8 cellular contexts compared by ENCODE assay signal in the genomic region with DNA sequence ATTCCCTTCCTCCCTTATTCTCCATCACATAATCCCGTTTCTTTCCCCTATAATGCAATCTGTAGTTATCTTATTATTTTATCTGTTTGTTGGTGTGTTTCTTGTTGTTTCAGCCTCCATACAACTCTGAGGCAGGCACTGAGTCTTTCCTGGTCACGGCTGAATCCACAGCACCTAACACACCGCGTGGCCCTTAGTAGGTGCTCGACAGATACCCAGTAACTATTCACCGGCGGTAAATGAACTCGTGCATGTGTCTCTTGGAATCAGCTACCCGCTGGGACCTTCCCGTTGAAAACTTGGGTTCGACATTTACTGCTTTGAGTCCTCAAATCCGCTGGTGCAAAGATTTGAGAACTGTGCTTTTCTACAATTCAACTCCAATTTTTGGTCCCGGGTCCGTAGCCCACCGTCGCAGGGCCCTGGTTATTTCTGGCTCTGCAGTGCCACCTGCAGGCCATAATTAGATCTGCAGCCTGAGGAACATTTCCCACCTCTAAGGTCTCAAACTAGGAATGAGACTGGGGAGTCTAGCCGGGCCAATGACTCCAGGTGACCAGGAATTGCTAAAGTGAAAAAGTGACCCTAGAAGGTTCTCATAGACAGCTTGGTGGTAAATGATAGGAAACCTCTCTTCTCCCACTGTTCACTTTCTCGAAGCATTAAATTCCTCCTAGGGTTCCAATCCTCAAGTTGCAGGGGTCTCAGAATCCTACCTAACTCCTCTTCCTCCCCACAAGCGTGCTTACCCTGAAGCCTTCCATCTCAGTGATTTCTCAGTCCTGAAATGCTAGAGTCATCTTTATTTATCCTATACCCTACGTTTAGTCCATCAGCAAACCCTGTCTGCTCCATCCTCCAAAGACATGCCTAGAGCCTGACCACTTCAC. TPM values are rescaled to one million over a fixed set of nuclear protein-coding genes. Genes with fewer than 3 reads are reported as not detected.
DNase-seq lines count a peak whose midpoint lies in the region; ATAC-seq, FAIRE-seq and TF ChIP-seq lines count a peak whose summit lies in the region.

No MANE protein-coding gene starts in this region.

- intact Hi-C loops in spleen (cut with DNase I; ENCODE audit: low total_unique reads): loop anchor here (5.0 to 10.0 kb wide), 4 partner anchors 97 to 440 kb away; no protein-coding TSS in a partner anchor

- 30 to 37% (median 35%) methylated on average over 20 of the region's 20 CpGs for WGBS in spleen, 5 donors

- H3K27me3 ChIP-seq in spleen (replicated peaks in 1 of 7): no peaks in the 10 kb centered on the region

- H3K9me3 ChIP-seq in spleen: peaks cover under 1 to 22% (median 21%) of the 10 kb centered on the region in 8 donors

- peak; percentile 53 to 93 (median 88) for TF ChIP-seq CTCF in spleen (IDR thresholded peaks at IDR 0.05 in 8 of 11, conservative IDR thresholded peaks at IDR 0.05 in 3 of 11)

- peaks cover 0 to 23% (median 5%) of the 10 kb centered on the region in 6 donors for H3K4me1 ChIP-seq in spleen

- DNase-seq in AG20443 (ENCODE audit: low spot score) (peak; percentile 64), GM12891 (ENCODE audit: insufficient read length, low spot score) (peak; percentile 27), NCI-H82 (lab: John Stamatoyannopoulos, UW) (peak; percentile 69), hepatic stellate cell (ENCODE audit: low spot score) (peak; percentile 45), spleen (peak; percentile 61)
- peak; percentile 20 for DNase-seq in activated naive CD4-positive, alpha-beta T cell treated with anti-CD3 and anti-CD28 coated beads, Interleukin-2, amount 50 U/mL, for 16 hours

- peak; percentile 84 for FAIRE-seq in GM12891 (lab: Jason Lieb, UNC)

- no peaks in the 10 kb centered on the region for H3K36me3 ChIP-seq in spleen

- TF ChIP-seq POLR2A in GM12891 (IDR thresholded peaks at IDR 0.05; ENCODE audit: low read depth, low read length) (no peak), spleen (IDR thresholded peaks at IDR 0.05) (no peak)

- peak overlapping the region in 2 of 8 donors; percentile 16 to 38 for H3K4me3 ChIP-seq in spleen

- no peak for ATAC-seq in GM19397 (IDR thresholded peaks at IDR 0.05; ENCODE audit: unreplicated experiment)
- no peak for ATAC-seq in GM21529 (IDR thresholded peaks at IDR 0.05; ENCODE audit: unreplicated experiment)

- H3K27ac ChIP-seq in spleen: no peak overlapping the region

TF ChIP-seq in GM12891, 5 proteins besides CTCF, POLR2A, EP300 and RAD21:
- no peak for TF ChIP-seq TAF1 (IDR thresholded peaks at IDR 0.05; ENCODE audit: low read depth, low read length)
- no peak for TF ChIP-seq SPI1 (IDR thresholded peaks at IDR 0.05; ENCODE audit: low read depth, low read length)
- TF ChIP-seq POLR2AphosphoS5 (IDR thresholded peaks at IDR 0.05; ENCODE audit: low read depth, low read length): no peak
- no peak for TF ChIP-seq POU2F2 (IDR thresholded peaks at IDR 0.05; ENCODE audit: low read depth, low read length)
- no peak for TF ChIP-seq PAX5 (IDR thresholded peaks at IDR 0.05; ENCODE audit: insufficient read depth, low read length, severe bottlenecking)
TF ChIP-seq in GM12891: peak in this region for 0.

RNA-seq across cellular contexts. Expression of gene TRH, which starts 40.0 kb away (rescaled TPM):
- not detected for polyA plus RNA-seq in GM12891 (2012; ENCODE audit: low read depth, missing spikeins)
- total RNA-seq in spleen: under 1 TPM in 2 of 7 donors, not detected in 5; 0.17 to 0.22 TPM
- under 1 TPM in 1 of 3 donors, not detected in 2; 0.06 TPM for polyA plus RNA-seq in spleen

RNA-seq across cellular contexts. Expression of gene TMCC1, which starts 41.0 kb away (rescaled TPM):
- 7.7 TPM for polyA plus RNA-seq in GM12891 (2012; ENCODE audit: low read depth, missing spikeins)
- 10 to 100 TPM; 23.9 to 45.5 (median 38.3) TPM for total RNA-seq in spleen
- polyA plus RNA-seq in spleen: 1 to 10 TPM; 4.5 to 9.3 (median 5.7) TPM
